Comparison of ENCODE assay signal across 20 cellular contexts in the genomic region with DNA sequence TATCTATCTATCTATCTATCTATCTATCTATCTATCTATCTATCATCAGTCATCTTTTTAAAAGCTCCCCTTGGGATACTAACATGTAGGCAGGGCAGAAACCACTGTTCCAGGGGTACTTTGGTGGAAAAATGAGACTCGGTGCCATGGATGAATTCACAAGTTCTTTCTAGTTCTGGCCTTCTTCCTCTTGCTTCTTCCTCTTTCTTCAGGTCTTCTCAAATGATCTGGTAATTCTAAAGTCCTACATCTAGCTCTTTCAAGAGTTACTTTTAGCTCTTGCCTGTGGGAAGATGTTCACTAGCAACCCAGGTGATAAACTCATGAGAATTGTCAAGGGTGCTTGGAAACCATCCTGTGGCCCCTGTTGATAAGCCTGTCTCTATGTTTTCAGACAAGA.
"Had no signal": no experiment of that assay in that cellular context is flagged by ENCODE, and none has a peak within 500 bp of the region (broad histone marks: within the 10 kb centered on the region; RNA-seq: fewer than 3 reads in every experiment).

No MANE protein-coding gene starts in this region.

- H3K9me3 ChIP-seq: adrenal gland, gastrocnemius medialis, spleen, upper lobe of right lung had no signal

- H3K27ac Mint-ChIP-seq: activated naive CD4-positive, alpha-beta T cell treated with anti-CD3 and anti-CD28 coated beads, Interleukin-2, amount 50 U/mL, for 72 hours; activated T-helper 1 cell treated with anti-CD3 and anti-CD28 coated beads, Interleukin-12 subunit alpha, Interleukin-12 subunit beta, Interleukin-2, Interleukin-4 antibody, amounts not matched to agents 30 ng/mL and 10 ng/mL and 1 ng/mL, durations not matched to agents 14 hours and 24 hours and 36 hours; mesothelial cell of epicardium; nephron; stimulated activated naive B cell treated with anti-CD40 and anti-IgM and Interleukin-4, amounts not matched to agents 10 μg/mL and 1 μg/mL and 100 μg/mL, for 72 hours had no signal

- H3K4me1 ChIP-seq: adrenal gland, gastrocnemius medialis, upper lobe of right lung had no signal

- ATAC-seq: activated naive CD4-positive, alpha-beta T cell treated with anti-CD3 and anti-CD28 coated beads, Interleukin-2, amount 50 U/mL, for 72 hours; gastrocnemius medialis; left lobe of liver; upper lobe of right lung had no signal

- H3K36me3 ChIP-seq: adrenal gland, gastrocnemius medialis, spleen, upper lobe of right lung, WERI-Rb-1 had no signal

- H3K9me3 Mint-ChIP-seq: activated naive CD4-positive, alpha-beta T cell treated with anti-CD3 and anti-CD28 coated beads, Interleukin-2, amount 50 U/mL, for 72 hours; activated T-helper 1 cell treated with anti-CD3 and anti-CD28 coated beads, Interleukin-12 subunit alpha, Interleukin-12 subunit beta, Interleukin-2, Interleukin-4 antibody, amounts not matched to agents 30 ng/mL and 10 ng/mL and 1 ng/mL, durations not matched to agents 14 hours and 24 hours and 36 hours; mesothelial cell of epicardium; nephron; stimulated activated naive B cell treated with anti-CD40 and anti-IgM and Interleukin-4, amounts not matched to agents 10 μg/mL and 1 μg/mL and 100 μg/mL, for 72 hours had no signal

- H3K36me3 Mint-ChIP-seq: activated naive CD4-positive, alpha-beta T cell treated with anti-CD3 and anti-CD28 coated beads, Interleukin-2, amount 50 U/mL, for 72 hours; mesothelial cell of epicardium; stimulated activated naive B cell treated with anti-CD40 and anti-IgM and Interleukin-4, amounts not matched to agents 10 μg/mL and 1 μg/mL and 100 μg/mL, for 72 hours had no signal

- H3K4me3 ChIP-seq: adrenal gland, gastrocnemius medialis, lung, spleen, upper lobe of right lung had no signal

- H3K4me3 Mint-ChIP-seq: activated T-helper 1 cell treated with anti-CD3 and anti-CD28 coated beads, Interleukin-12 subunit alpha, Interleukin-12 subunit beta, Interleukin-2, Interleukin-4 antibody, amounts not matched to agents 30 ng/mL and 10 ng/mL and 1 ng/mL, durations not matched to agents 14 hours and 24 hours and 36 hours; mesothelial cell of epicardium; nephron; stimulated activated naive B cell treated with anti-CD40 and anti-IgM and Interleukin-4, amounts not matched to agents 10 μg/mL and 1 μg/mL and 100 μg/mL, for 72 hours had no signal

- H3K4me1 Mint-ChIP-seq: mesothelial cell of epicardium had no signal

- H3K27me3 ChIP-seq: adrenal gland, gastrocnemius medialis, spleen, upper lobe of right lung had no signal

- H3K27ac ChIP-seq: adrenal gland, gastrocnemius medialis, spleen, upper lobe of right lung, WERI-Rb-1 had no signal

- DNase-seq: activated CD4-positive, alpha-beta T cell treated with anti-CD3 and anti-CD28 coated beads for 1 hour; activated gamma-delta T cell treated with Interleukin-2 at 50 U/mL for 16 hours; adrenal gland; cerebellar nuclear complex; cortex of kidney; effector CD4-positive, alpha-beta T cell; gastrocnemius medialis; head of caudate nucleus; kidney; spleen; stimulated activated CD4-positive, alpha-beta T cell treated with anti-CD3 and anti-CD28 coated beads, Interleukin-4, amount 100 ng/mL, for 4 hours; stimulated activated naive B cell treated with anti-CD40 and anti-IgM and Interleukin-4, amounts not matched to agents 10 μg/mL and 1 μg/mL and 100 μg/mL, for 72 hours; upper lobe of right lung; WERI-Rb-1 had no signal

- H3K27me3 Mint-ChIP-seq: stimulated activated naive B cell treated with anti-CD40 and anti-IgM and Interleukin-4, amounts not matched to agents 10 μg/mL and 1 μg/mL and 100 μg/mL, for 72 hours had no signal
